In the genomic region with DNA sequence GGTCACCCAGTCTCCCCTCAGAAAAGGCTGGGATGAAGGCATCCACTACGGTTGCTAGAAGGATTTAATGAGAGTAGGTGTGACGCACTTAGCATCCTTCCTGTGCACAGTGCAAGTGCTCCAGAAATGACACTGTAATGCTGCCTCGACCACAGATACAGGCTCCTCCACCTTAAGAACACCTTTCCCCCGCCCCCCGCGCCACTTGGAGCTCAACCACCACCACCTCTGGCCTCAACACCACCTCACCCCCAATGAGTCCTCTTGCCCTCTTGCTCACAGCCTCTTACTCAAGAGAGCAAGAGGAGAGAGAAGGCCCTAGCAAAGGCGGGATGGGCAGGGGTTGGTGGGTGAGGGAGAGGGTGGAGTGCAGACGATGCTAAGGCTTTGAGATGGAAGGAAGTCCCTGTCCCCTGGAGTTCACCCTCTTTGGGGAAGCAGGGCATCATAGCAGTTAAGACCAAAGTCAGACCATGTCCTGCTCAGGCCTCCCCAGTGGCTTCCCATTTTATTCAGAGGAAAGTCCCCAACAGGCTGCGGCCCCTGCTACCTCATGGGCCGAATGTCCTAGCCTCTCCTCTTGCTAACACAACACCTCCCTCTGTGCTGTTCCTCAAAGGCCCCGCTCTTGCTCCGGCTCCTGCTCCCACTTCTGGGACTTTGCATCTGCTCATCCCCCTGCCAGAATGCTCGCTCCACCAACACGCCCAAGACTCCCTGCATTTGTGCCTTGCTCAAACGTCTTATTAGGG, we compare ENCODE assay signal across 17 cellular contexts. TPM values are rescaled to one million over a fixed set of nuclear protein-coding genes. Genes with fewer than 3 reads are reported as not detected.
DNase-seq lines count a peak whose midpoint lies in the region; ATAC-seq, FAIRE-seq and TF ChIP-seq lines count a peak whose summit lies in the region.
"Had no signal": no experiment of that assay in that cellular context is flagged by ENCODE, and none has a peak within 500 bp of the region (broad histone marks: within the 10 kb centered on the region; RNA-seq: fewer than 3 reads in every experiment).

No MANE protein-coding gene starts in this region.

- H3K9me3 Mint-ChIP-seq in activated CD4-positive, alpha-beta memory T cell treated with anti-CD3 and anti-CD28 coated beads for 36 hours: no peaks in the 10 kb centered on the region
- H3K9me3 Mint-ChIP-seq in dendritic cell treated with granulocyte-macrophage colony-stimulating factor and Interleukin-4, amounts not matched to agents 40 ng/mL and 50 ng/mL, for 4 days: no peaks in the 10 kb centered on the region
- H3K9me3 Mint-ChIP-seq in stimulated activated naive CD8-positive, alpha-beta T cell treated with anti-CD3 and anti-CD28 coated beads, Interleukin-15, Interleukin-2, amounts not matched to agents 100 ng/mL and 50 ng/mL, for 24 hours: no peaks in the 10 kb centered on the region

- H3K36me3 Mint-ChIP-seq in activated CD4-positive, alpha-beta memory T cell treated with anti-CD3 and anti-CD28 coated beads for 36 hours: peaks cover 44% of the 10 kb centered on the region
- H3K36me3 Mint-ChIP-seq in dendritic cell treated with granulocyte-macrophage colony-stimulating factor and Interleukin-4, amounts not matched to agents 40 ng/mL and 50 ng/mL, for 4 days (ENCODE audit: low read depth): peaks cover 87% of the 10 kb centered on the region
- peaks cover 67% of the 10 kb centered on the region for H3K36me3 Mint-ChIP-seq in stimulated activated naive CD8-positive, alpha-beta T cell treated with anti-CD3 and anti-CD28 coated beads, Interleukin-15, Interleukin-2, amounts not matched to agents 100 ng/mL and 50 ng/mL, for 24 hours (ENCODE audit: low read depth)

- FAIRE-seq in HepG2 (lab: Jason Lieb, UNC): no peak
- FAIRE-seq: bronchial epithelial cell had no signal

- H3K9me3 ChIP-seq in uterus: no peaks in the 10 kb centered on the region
- no peaks in the 10 kb centered on the region for H3K9me3 ChIP-seq in HepG2 (ENCODE audit: low read length)
- H3K9me3 ChIP-seq: testis had no signal

- intact Hi-C loops in activated CD4-positive, alpha-beta memory T cell treated with anti-CD3 and anti-CD28 coated beads for 36 hours (cut with micrococcal nuclease): no loop called here
- intact Hi-C loops in dendritic cell treated with granulocyte-macrophage colony-stimulating factor and Interleukin-4, amounts not matched to agents 40 ng/mL and 50 ng/mL, for 4 days (cut with micrococcal nuclease): no loop called here
- intact Hi-C loops in uterus (cut with DNase I; ENCODE audit: low total_unique reads) (no loop called here), HepG2 (cut with micrococcal nuclease; ENCODE audit: unreplicated experiment) (no loop called here)

- 92% methylated on average over 13 of the region's 15 CpGs for WGBS in HepG2 (ENCODE audit: low lambda C conversion rate)

- TF ChIP-seq POLR2A in uterus (IDR thresholded peaks at IDR 0.05) (no peak), HepG2 (IDR thresholded peaks at IDR 0.05; ENCODE audit: insufficient read depth in 1 of 2, low read depth in 2 of 2, low read length in 2 of 2) (no peak)

- H3K4me1 ChIP-seq in uterus: peaks cover 7 to 10% of the 10 kb centered on the region in 2 donors
- no peaks in the 10 kb centered on the region for H3K4me1 ChIP-seq in HepG2 (ENCODE audit: insufficient read depth, low read length)

- POLR2A ChIA-PET in activated CD4-positive, alpha-beta memory T cell treated with anti-CD3 and anti-CD28 coated beads for 36 hours (lab: Charles Lee): interaction anchor here (0.5 to 1.0 kb wide), 2 partner anchors 8 to 555 kb away, joined by 3 read pairs; a partner anchor contains a TSS
- POLR2A ChIA-PET in HepG2 (lab: Yijun Ruan, JAX): no interaction called here

- DNase-seq in activated effector memory CD4-positive, alpha-beta T cell treated with anti-CD3 and anti-CD28 coated beads, Interleukin-2, amount 50 U/mL, for 16 hours: peak; percentile 61
- DNase-seq in activated effector memory CD4-positive, alpha-beta T cell treated with Interleukin-2 at 50 U/mL for 16 hours: no peak
- DNase-seq in activated CD4-positive, alpha-beta memory T cell treated with anti-CD3 and anti-CD28 coated beads for 36 hours: peak; percentile 51
- DNase-seq in uterus (no peak), NCI-H446 (lab: John Stamatoyannopoulos, UW) (no peak), HepG2 (ENCODE audit: low spot score) (no peak)
- DNase-seq: ACHN; effector CD8-positive, alpha-beta T cell; GDM1; hippocampal formation; NCI-H1694 treated with DMSO at 0.1 percent for 48 hours; NCI-H69; stimulated activated CD4-positive, alpha-beta T cell treated with anti-CD3 and anti-CD28 coated beads, Interleukin-15, amount 100 ng/mL, for 24 hours; testis had no signal

- no peaks in the 10 kb centered on the region for H4K20me1 ChIP-seq in HepG2 (ENCODE audit: insufficient read depth, low read length)

- ATAC-seq in HepG2: no peak

- TF ChIP-seq EP300 in HepG2 (IDR thresholded peaks at IDR 0.05; ENCODE audit: low read depth in 2 of 2, low read length in 2 of 2): no peak
- TF ChIP-seq EP300 in HepG2 (CRISPR knock-in tag; IDR thresholded peaks at IDR 0.05; ENCODE audit: borderline replicate concordance): no peak

- BruUV-seq in HepG2 (replicated peaks; lab: Mats Ljungman, UMichigan): no TSS peak

- TF ChIP-seq RAD21 in HepG2 (CRISPR knock-in tag; IDR thresholded peaks at IDR 0.05): no peak

- H2AFZ ChIP-seq in HepG2 (ENCODE audit: low read length): no peak overlapping the region

- CTCF ChIA-PET in activated CD4-positive, alpha-beta memory T cell treated with anti-CD3 and anti-CD28 coated beads for 36 hours (lab: Charles Lee): no interaction called here
- CTCF ChIA-PET in HepG2 (lab: Yijun Ruan, JAX; ENCODE audit: low intra/inter-chr PET ratio, low total read pairs): no interaction called here

- H3K79me2 ChIP-seq in HepG2 (ENCODE audit: insufficient read depth, low read length): no peaks in the 10 kb centered on the region

- TF ChIP-seq CTCF in uterus (IDR thresholded peaks at IDR 0.05) (no peak), HepG2 (CRISPR knock-in tag; IDR thresholded peaks at IDR 0.05) (no peak)

- in situ Hi-C loops in HepG2 (cut with HindIII; ENCODE audit: extremely low pct_ligation_motif_present, low pct_unique_long_range_greater_than_20kb): no loop called here

- H3K4me3 ChIP-seq in uterus (no peak overlapping the region), HepG2 (replicated peaks in 1 of 3; ENCODE audit: insufficient read depth in 1 of 3, low read depth in 2 of 3, low read length in 3 of 3) (no peak overlapping the region)
- H3K4me3 ChIP-seq: testis had no signal

- H3K27me3 Mint-ChIP-seq in activated CD4-positive, alpha-beta memory T cell treated with anti-CD3 and anti-CD28 coated beads for 36 hours: no peaks in the 10 kb centered on the region
- no peaks in the 10 kb centered on the region for H3K27me3 Mint-ChIP-seq in dendritic cell treated with granulocyte-macrophage colony-stimulating factor and Interleukin-4, amounts not matched to agents 40 ng/mL and 50 ng/mL, for 4 days
- no peaks in the 10 kb centered on the region for H3K27me3 Mint-ChIP-seq in stimulated activated naive CD8-positive, alpha-beta T cell treated with anti-CD3 and anti-CD28 coated beads, Interleukin-15, Interleukin-2, amounts not matched to agents 100 ng/mL and 50 ng/mL, for 24 hours

- peaks cover 44% of the 10 kb centered on the region for H3K4me1 Mint-ChIP-seq in activated CD4-positive, alpha-beta memory T cell treated with anti-CD3 and anti-CD28 coated beads for 36 hours (ENCODE audit: low read depth)
- peaks cover 52% of the 10 kb centered on the region for H3K4me1 Mint-ChIP-seq in dendritic cell treated with granulocyte-macrophage colony-stimulating factor and Interleukin-4, amounts not matched to agents 40 ng/mL and 50 ng/mL, for 4 days (ENCODE audit: low read depth)
- peaks cover 70% of the 10 kb centered on the region for H3K4me1 Mint-ChIP-seq in stimulated activated naive CD8-positive, alpha-beta T cell treated with anti-CD3 and anti-CD28 coated beads, Interleukin-15, Interleukin-2, amounts not matched to agents 100 ng/mL and 50 ng/mL, for 24 hours (ENCODE audit: low read depth)

- H3K4me2 ChIP-seq in HepG2 (ENCODE audit: low read depth, low read length): no peak overlapping the region

- H3K27ac ChIP-seq in uterus (peak overlapping the region in 1 of 2 donors; percentile 8), HepG2 (ENCODE audit: extremely low read length, insufficient read depth, low read length) (no peak overlapping the region)
- H3K27ac ChIP-seq: testis had no signal

- H3K27me3 ChIP-seq in uterus (no peaks in the 10 kb centered on the region), HepG2 (ENCODE audit: control insufficient read depth in 1 of 2, insufficient read depth in 2 of 2, low read length in 2 of 2) (no peaks in the 10 kb centered on the region)
- H3K27me3 ChIP-seq: testis had no signal

- no peak overlapping the region for H3K4me3 Mint-ChIP-seq in activated CD4-positive, alpha-beta memory T cell treated with anti-CD3 and anti-CD28 coated beads for 36 hours
- H3K4me3 Mint-ChIP-seq in dendritic cell treated with granulocyte-macrophage colony-stimulating factor and Interleukin-4, amounts not matched to agents 40 ng/mL and 50 ng/mL, for 4 days: no peak overlapping the region
- H3K4me3 Mint-ChIP-seq in stimulated activated naive CD8-positive, alpha-beta T cell treated with anti-CD3 and anti-CD28 coated beads, Interleukin-15, Interleukin-2, amounts not matched to agents 100 ng/mL and 50 ng/mL, for 24 hours: peak overlapping the region; percentile 0

- no peak overlapping the region for H3K9ac ChIP-seq in HepG2 (ENCODE audit: insufficient read depth, low read depth, low read length)

- H3K36me3 ChIP-seq in uterus (no peaks in the 10 kb centered on the region), HepG2 (replicated peaks in 1 of 2; ENCODE audit: control insufficient read depth in 1 of 2, insufficient read depth in 2 of 2, low read length in 2 of 2) (peaks cover 0 to 14% of the 10 kb centered on the region in 2 experiments; a peak in 3 of 5 replicates)

- H3K27ac Mint-ChIP-seq in activated CD4-positive, alpha-beta memory T cell treated with anti-CD3 and anti-CD28 coated beads for 36 hours: peak overlapping the region; percentile 55
- peak overlapping the region; percentile 61 for H3K27ac Mint-ChIP-seq in dendritic cell treated with granulocyte-macrophage colony-stimulating factor and Interleukin-4, amounts not matched to agents 40 ng/mL and 50 ng/mL, for 4 days
- peak overlapping the region; percentile 73 for H3K27ac Mint-ChIP-seq in stimulated activated naive CD8-positive, alpha-beta T cell treated with anti-CD3 and anti-CD28 coated beads, Interleukin-15, Interleukin-2, amounts not matched to agents 100 ng/mL and 50 ng/mL, for 24 hours

RNA-seq across cellular contexts. Expression of a gene that starts 8.3 kb away (rescaled TPM):
- 1 to 10 TPM; 7.3 to 9.1 TPM for total RNA-seq in activated CD4-positive, alpha-beta memory T cell treated with anti-CD3 and anti-CD28 coated beads for 36 hours
- total RNA-seq in uterus (10 to 100 TPM in 3 of 4 donors, 1 to 10 TPM in 1; 8.5 to 20.6 (median 19.7) TPM), HepG2 (2016; rRNA removed; fragmentation: Illumina TruSeq; extraction: Trizol) (1.6 and 3.1 TPM in 2 replicates)
- 1.0 and 1.6 TPM in 2 replicates for total RNA-seq in HepG2 (2016; cell fraction: cytosol; rRNA removed; fragmentation: Illumina TruSeq; extraction: Trizol; ENCODE audit: low read depth)
- 0.79 and 2.3 TPM in 2 replicates for total RNA-seq in HepG2 (2016; cell fraction: insoluble cytoplasmic fraction; rRNA removed; fragmentation: Illumina TruSeq; extraction: Trizol)
- total RNA-seq in HepG2 (2016; cell fraction: membrane; rRNA removed; fragmentation: Illumina TruSeq; extraction: Trizol): 1.0 and 1.2 TPM in 2 replicates
- total RNA-seq in HepG2 (2016; cell fraction: nucleus; rRNA removed; fragmentation: Illumina TruSeq; extraction: Trizol): 3.9 and 5.4 TPM in 2 replicates
- 3.5 TPM in 2 replicates for polyA plus RNA-seq in HepG2 (2011; rRNA removed)
- polyA plus RNA-seq in HepG2 (2011; cell fraction: cytosol; rRNA removed): 2.2 and 2.3 TPM in 2 replicates
- polyA plus RNA-seq in HepG2 (2011; cell fraction: nucleus; rRNA removed): 13.0 and 14.0 TPM in 2 replicates
- 0.79 and 0.84 TPM in 2 replicates for polyA plus RNA-seq in HepG2 (2012)
- 0.96 and 0.98 TPM in 2 replicates for polyA plus RNA-seq in HepG2 (2016; cell fraction: cytosol; fragmentation: Illumina TruSeq; extraction: Trizol; ENCODE audit: low read depth)
- polyA plus RNA-seq in HepG2 (2016; cell fraction: insoluble cytoplasmic fraction; fragmentation: Illumina TruSeq; extraction: Trizol; ENCODE audit: low read depth): 1.8 and 2.1 TPM in 2 replicates
- 1.00 and 1.8 TPM in 2 replicates for polyA plus RNA-seq in HepG2 (2016; cell fraction: membrane; fragmentation: Illumina TruSeq; extraction: Trizol; ENCODE audit: low read depth)
- polyA plus RNA-seq in HepG2 (2016; cell fraction: nucleus; fragmentation: Illumina TruSeq; extraction: Trizol; ENCODE audit: insufficient read depth, low read depth): 6.1 and 6.6 TPM in 2 replicates
- 2.2 and 3.7 TPM in 2 replicates for polyA minus RNA-seq in HepG2 (2011; rRNA and poly(A)+ RNA removed; ENCODE audit: low replicate concordance)
- 0.40 and 0.70 TPM in 2 replicates for polyA minus RNA-seq in HepG2 (2011; cell fraction: cytosol; rRNA and poly(A)+ RNA removed)
- polyA minus RNA-seq in HepG2 (2011; cell fraction: nucleus; rRNA and poly(A)+ RNA removed): 13.5 and 14.9 TPM in 2 replicates

RNA-seq across cellular contexts. Expression of a gene that starts 58.4 kb away (rescaled TPM):
- not detected for total RNA-seq in activated CD4-positive, alpha-beta memory T cell treated with anti-CD3 and anti-CD28 coated beads for 36 hours
- total RNA-seq in uterus: under 1 TPM in 1 of 4 donors, not detected in 3; 0.14 TPM
- not detected in 2 replicates for total RNA-seq in HepG2 (2016; rRNA removed; fragmentation: Illumina TruSeq; extraction: Trizol)
- not detected in 2 replicates for total RNA-seq in HepG2 (2016; cell fraction: cytosol; rRNA removed; fragmentation: Illumina TruSeq; extraction: Trizol; ENCODE audit: low read depth)
- not detected in 2 replicates for total RNA-seq in HepG2 (2016; cell fraction: insoluble cytoplasmic fraction; rRNA removed; fragmentation: Illumina TruSeq; extraction: Trizol)
- not detected in 2 replicates for total RNA-seq in HepG2 (2016; cell fraction: membrane; rRNA removed; fragmentation: Illumina TruSeq; extraction: Trizol)
- total RNA-seq in HepG2 (2016; cell fraction: nucleus; rRNA removed; fragmentation: Illumina TruSeq; extraction: Trizol): not detected in 2 replicates
- polyA plus RNA-seq in HepG2 (2011; rRNA removed): not detected in 2 replicates
- polyA plus RNA-seq in HepG2 (2011; cell fraction: cytosol; rRNA removed): not detected in 2 replicates
- polyA plus RNA-seq in HepG2 (2011; cell fraction: nucleus; rRNA removed): not detected in 2 replicates
- polyA plus RNA-seq in HepG2 (2012): not detected in 2 replicates
- polyA plus RNA-seq in HepG2 (2016; cell fraction: cytosol; fragmentation: Illumina TruSeq; extraction: Trizol; ENCODE audit: low read depth): not detected in 2 replicates
- polyA plus RNA-seq in HepG2 (2016; cell fraction: insoluble cytoplasmic fraction; fragmentation: Illumina TruSeq; extraction: Trizol; ENCODE audit: low read depth): not detected in 2 replicates
- not detected in 2 replicates for polyA plus RNA-seq in HepG2 (2016; cell fraction: membrane; fragmentation: Illumina TruSeq; extraction: Trizol; ENCODE audit: low read depth)
- polyA plus RNA-seq in HepG2 (2016; cell fraction: nucleus; fragmentation: Illumina TruSeq; extraction: Trizol; ENCODE audit: insufficient read depth, low read depth): not detected in 2 replicates
- polyA minus RNA-seq in HepG2 (2011; rRNA and poly(A)+ RNA removed; ENCODE audit: low replicate concordance): not detected in 2 replicates
- not detected in 2 replicates for polyA minus RNA-seq in HepG2 (2011; cell fraction: cytosol; rRNA and poly(A)+ RNA removed)
- polyA minus RNA-seq in HepG2 (2011; cell fraction: nucleus; rRNA and poly(A)+ RNA removed): not detected in 2 replicates
- total RNA-seq: bronchial epithelial cell had no signal

Comparison
In these comparisons a context has a peak if more than half of its experiments do, and no peak if none do; other contexts are left out.
1. DNase-seq: peak in activated effector memory CD4-positive, alpha-beta T cell treated with anti-CD3 and anti-CD28 coated beads, Interleukin-2, amount 50 U/mL, for 16 hours (single experiment) and activated CD4-positive, alpha-beta memory T cell treated with anti-CD3 and anti-CD28 coated beads for 36 hours (single experiment); none in activated effector memory CD4-positive, alpha-beta T cell treated with Interleukin-2 at 50 U/mL for 16 hours (single experiment), uterus (0 of 2), NCI-H446 (0 of 2) and HepG2 (single experiment).
2. Peak in every context shown above with its lines, with median percentiles within 50 percentile points of each other: H3K27ac Mint-ChIP-seq.